Comparison of ENCODE assay signal across 24 cellular contexts in the genomic region with DNA sequence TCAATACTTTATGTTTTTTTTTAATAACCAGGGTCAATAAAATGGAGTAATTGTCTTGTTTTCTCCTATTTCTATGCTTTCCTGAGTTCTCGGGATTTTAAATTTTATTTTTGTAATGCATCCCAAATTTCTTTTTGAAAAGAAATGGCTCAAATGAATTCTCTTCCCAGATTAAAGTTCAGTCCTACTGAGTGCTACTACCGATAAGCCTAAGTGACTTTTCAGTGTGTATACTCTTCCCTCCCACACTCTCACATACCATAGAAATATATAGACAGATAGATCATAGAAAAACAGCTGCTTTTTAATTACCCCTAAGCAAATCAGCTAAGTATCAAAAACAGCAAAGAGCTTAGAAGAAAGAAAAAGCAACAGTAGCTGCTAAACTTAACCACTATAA. TPM values are rescaled to one million over a fixed set of nuclear protein-coding genes. Genes with fewer than 3 reads are reported as not detected.
DNase-seq lines count a peak whose midpoint lies in the region; ATAC-seq and TF ChIP-seq lines count a peak whose summit lies in the region.
"Had no signal": no experiment of that assay in that cellular context is flagged by ENCODE, and none has a peak within 500 bp of the region (broad histone marks: within the 10 kb centered on the region; RNA-seq: fewer than 3 reads in every experiment).

No MANE protein-coding gene starts in this region.

- DNase-seq in Karpas-422 (no peak), activated B cell treated with CpG ODN at 0.5 μM for 24 hours (no peak), lower lobe of right lung (no peak), ascending aorta (ENCODE audit: low spot score in 2 of 2) (no peak), SKM-1 treated with dmso at 0.1 percent for 144 hours (lab: John Stamatoyannopoulos, UW; ENCODE audit: unreplicated experiment) (no peak)
- no peak for DNase-seq in naive thymus-derived CD8-positive, alpha-beta T cell
- DNase-seq in stimulated activated CD4-positive, alpha-beta T cell treated with anti-CD3 and anti-CD28 coated beads, Interleukin-4, amount 100 ng/mL, for 4 hours, result no peak
- DNase-seq: AML-193; DMS 273 treated with DMSO at 0.1 percent for 48 hours; GF-D8; left ventricle myocardium inferior; NCI-H187 treated with DMSO at 0.1 percent for 48 hours; NCI-H345; pancreas; SHP77; sigmoid colon; stimulated activated CD4-positive, alpha-beta T cell treated with anti-CD3 and anti-CD28 coated beads, Interleukin-2, amount 100 ng/mL, for 24 hours; stomach had no signal

- CTCF ChIA-PET in activated B cell treated with CpG ODN at 0.5 μM for 24 hours (lab: Charles Lee), result no interaction called here

- peaks cover 0 to 5% (median 0%) of the 10 kb centered on the region in 11 experiments; a peak in 4 of 22 replicates for H3K36me3 ChIP-seq in BLaER1 treated with 17β-estradiol and CSF1 and Interleukin-3, amounts not matched to agents 10 nM and 100 nM
- peaks cover 5% of the 10 kb centered on the region; the same call in 1 of the 2 replicates for H3K36me3 ChIP-seq in Karpas-422 (ENCODE audit: insufficient read depth, low read length)
- no peaks in the 10 kb centered on the region for H3K36me3 ChIP-seq in lower lobe of right lung
- H3K36me3 ChIP-seq in ascending aorta, result no peaks in the 10 kb centered on the region
- H3K36me3 ChIP-seq: cardiac muscle cell, gastroesophageal sphincter, left ventricle myocardium inferior, pancreas, sigmoid colon, stomach had no signal

- no peaks in the 10 kb centered on the region for H3K9me3 ChIP-seq in BLaER1 treated with 17β-estradiol and CSF1 and Interleukin-3, amounts not matched to agents 10 nM and 100 nM (replicated peaks in 1 of 11)
- H3K9me3 ChIP-seq in Karpas-422 (ENCODE audit: low read length) (no peaks in the 10 kb centered on the region), lower lobe of right lung (no peaks in the 10 kb centered on the region), ascending aorta (no peaks in the 10 kb centered on the region)
- H3K9me3 ChIP-seq: gastroesophageal sphincter, left ventricle myocardium inferior, pancreas, sigmoid colon, stomach had no signal

- H2AFZ ChIP-seq in Karpas-422 (ENCODE audit: low read length), result no peak overlapping the region

- H3K79me2 ChIP-seq in Karpas-422 (ENCODE audit: low read length), result peaks cover 24% of the 10 kb centered on the region

- no peaks in the 10 kb centered on the region for H3K9me3 Mint-ChIP-seq in activated B cell treated with CpG ODN at 0.5 μM for 24 hours
- H3K9me3 Mint-ChIP-seq in naive thymus-derived CD8-positive, alpha-beta T cell, result no peaks in the 10 kb centered on the region
- H3K9me3 Mint-ChIP-seq: activated T-helper 17 cell treated with anti-CD3 and anti-CD28 coated beads, Interleukin-2, amount 50 U/mL, for 72 hours had no signal

- peak overlapping the region in 9 of 11 experiments; percentile 79 to 96 (median 86); a peak in 15 of 22 replicates for H3K4me2 ChIP-seq in BLaER1 treated with 17β-estradiol and CSF1 and Interleukin-3, amounts not matched to agents 10 nM and 100 nM
- peak overlapping the region; percentile 86 for H3K4me2 ChIP-seq in Karpas-422 (ENCODE audit: low read depth, low read length, poor library complexity, severe bottlenecking)

- no peaks in the 10 kb centered on the region for H3K27me3 Mint-ChIP-seq in activated B cell treated with CpG ODN at 0.5 μM for 24 hours
- H3K27me3 Mint-ChIP-seq in naive thymus-derived CD8-positive, alpha-beta T cell, result no peaks in the 10 kb centered on the region
- H3K27me3 Mint-ChIP-seq: activated T-helper 17 cell treated with anti-CD3 and anti-CD28 coated beads, Interleukin-2, amount 50 U/mL, for 72 hours had no signal

- peaks cover 30% of the 10 kb centered on the region for H3K4me1 Mint-ChIP-seq in activated B cell treated with CpG ODN at 0.5 μM for 24 hours
- peaks cover 8 to 32% (median 11%) of the 10 kb centered on the region in 4 donors for H3K4me1 Mint-ChIP-seq in naive thymus-derived CD8-positive, alpha-beta T cell

- ATAC-seq in activated B cell treated with CpG ODN at 0.5 μM for 24 hours (ENCODE audit: low read depth) (no peak), lower lobe of right lung (no peak)
- no peak for ATAC-seq in naive thymus-derived CD8-positive, alpha-beta T cell
- ATAC-seq: activated CD4-positive, CD25-positive, alpha-beta regulatory T cell treated with anti-CD3 and anti-CD28 coated beads, Interleukin-2, amount 50 U/mL, for 24 hours; activated T-helper 17 cell treated with anti-CD3 and anti-CD28 coated beads, Interleukin-2, amount 50 U/mL, for 72 hours; esophagus mucosa; gastroesophageal sphincter; pancreas had no signal

- peaks cover 11% of the 10 kb centered on the region for H3K36me3 Mint-ChIP-seq in activated B cell treated with CpG ODN at 0.5 μM for 24 hours (ENCODE audit: low read depth)
- H3K36me3 Mint-ChIP-seq in naive thymus-derived CD8-positive, alpha-beta T cell, result peaks cover 0 to 4% (median 0%) of the 10 kb centered on the region in 3 donors

- peak overlapping the region; percentile 60 for H3K4me3 Mint-ChIP-seq in activated B cell treated with CpG ODN at 0.5 μM for 24 hours
- H3K4me3 Mint-ChIP-seq in naive thymus-derived CD8-positive, alpha-beta T cell, result peak overlapping the region in 6 of 10 donors; percentile 16 to 73 (median 38)
- H3K4me3 Mint-ChIP-seq: activated T-helper 17 cell treated with anti-CD3 and anti-CD28 coated beads, Interleukin-2, amount 50 U/mL, for 72 hours had no signal

- H3K27me3 ChIP-seq in BLaER1 treated with 17β-estradiol and CSF1 and Interleukin-3, amounts not matched to agents 10 nM and 100 nM, result no peaks in the 10 kb centered on the region
- H3K27me3 ChIP-seq in Karpas-422 (ENCODE audit: low read length), result no peaks in the 10 kb centered on the region
- H3K27me3 ChIP-seq in lower lobe of right lung (ENCODE audit: low read depth), result no peaks in the 10 kb centered on the region
- no peaks in the 10 kb centered on the region for H3K27me3 ChIP-seq in ascending aorta
- H3K27me3 ChIP-seq: gastroesophageal sphincter, pancreas, sigmoid colon, stomach had no signal

- no peak overlapping the region for H3K27ac Mint-ChIP-seq in activated B cell treated with CpG ODN at 0.5 μM for 24 hours
- peak overlapping the region in 1 of 10 donors; percentile 12 for H3K27ac Mint-ChIP-seq in naive thymus-derived CD8-positive, alpha-beta T cell
- H3K27ac Mint-ChIP-seq: activated T-helper 17 cell treated with anti-CD3 and anti-CD28 coated beads, Interleukin-2, amount 50 U/mL, for 72 hours had no signal

- TF ChIP-seq CTCF in activated B cell treated with CpG ODN at 0.5 μM for 24 hours (IDR thresholded peaks at IDR 0.05) (no peak), lower lobe of right lung (IDR thresholded peaks at IDR 0.05) (no peak), ascending aorta (IDR thresholded peaks at IDR 0.05) (no peak)

- H3K9me2 ChIP-seq in Karpas-422 (replicated peaks; ENCODE audit: insufficient read depth, low read length), result no peaks in the 10 kb centered on the region

- intact Hi-C loops in activated B cell treated with CpG ODN at 0.5 μM for 24 hours (cut with micrococcal nuclease) (loop anchor here (5.0 kb wide), 2 partner anchors 35 to 145 kb away; no protein-coding TSS in a partner anchor), lower lobe of right lung (cut with DNase I) (no loop called here), ascending aorta (cut with DNase I) (loop anchor here (5.0 kb wide), 1 partner anchor 360 kb away; a partner anchor contains a TSS)

- H3K4me3 ChIP-seq in BLaER1 treated with 17β-estradiol and CSF1 and Interleukin-3, amounts not matched to agents 10 nM and 100 nM, result no peak overlapping the region
- H3K4me3 ChIP-seq in Karpas-422 (ENCODE audit: low read length) (no peak overlapping the region), lower lobe of right lung (no peak overlapping the region), ascending aorta (no peak overlapping the region)

- H3K9ac ChIP-seq in BLaER1 treated with 17β-estradiol and CSF1 and Interleukin-3, amounts not matched to agents 10 nM and 100 nM, result no peak overlapping the region
- H3K9ac ChIP-seq in Karpas-422 (ENCODE audit: low read length), result no peak overlapping the region

- no peak overlapping the region for H3K27ac ChIP-seq in BLaER1 treated with 17β-estradiol and CSF1 and Interleukin-3, amounts not matched to agents 10 nM and 100 nM
- H3K27ac ChIP-seq in Karpas-422 (ENCODE audit: low read length) (no peak overlapping the region), lower lobe of right lung (no peak overlapping the region), ascending aorta (no peak overlapping the region)
- H3K27ac ChIP-seq: cardiac muscle cell, sigmoid colon had no signal

- peaks cover 10 to 27% (median 17%) of the 10 kb centered on the region in 11 experiments; a peak in 20 of 22 replicates for H4K20me1 ChIP-seq in BLaER1 treated with 17β-estradiol and CSF1 and Interleukin-3, amounts not matched to agents 10 nM and 100 nM
- H4K20me1 ChIP-seq in Karpas-422 (ENCODE audit: insufficient read depth, low read depth, low read length), result peaks cover 19% of the 10 kb centered on the region

- H3K4me1 ChIP-seq in BLaER1 treated with 17β-estradiol and CSF1 and Interleukin-3, amounts not matched to agents 10 nM and 100 nM, result peaks cover 18 to 40% (median 34%) of the 10 kb centered on the region in 10 experiments
- peaks cover 32% of the 10 kb centered on the region for H3K4me1 ChIP-seq in Karpas-422 (ENCODE audit: low read length)
- peaks cover 15% of the 10 kb centered on the region for H3K4me1 ChIP-seq in lower lobe of right lung
- peaks cover 0 to 22% of the 10 kb centered on the region in 2 donors for H3K4me1 ChIP-seq in ascending aorta

- POLR2A ChIA-PET in activated B cell treated with CpG ODN at 0.5 μM for 24 hours (lab: Charles Lee), result interaction anchor here (0.6 to 3.1 kb wide), 4 partner anchors 8 to 211 kb away, joined by 3 to 21 read pairs (median 6); no protein-coding TSS in a partner anchor
- POLR2A ChIA-PET in naive thymus-derived CD8-positive, alpha-beta T cell (lab: Charles Lee), result no interaction called here

RNA-seq across cellular contexts. Expression of a gene that starts 1.5 kb away (rescaled TPM):
- total RNA-seq in Karpas-422 (2014; rRNA removed; shearing (Covaris generic); ENCODE audit: low replicate concordance), result 0.47 TPM in 1 of 2 replicates, not detected in the other
- total RNA-seq in activated B cell treated with CpG ODN at 0.5 μM for 24 hours, result 1.8 and 1.9 TPM in 2 replicates
- 1 to 10 TPM; 4.1 to 4.7 TPM for total RNA-seq in naive thymus-derived CD8-positive, alpha-beta T cell
- polyA plus RNA-seq in naive thymus-derived CD8-positive, alpha-beta T cell, result 10 to 100 TPM in 1 of 3 donors, 1 to 10 TPM in 2; 4.7 to 16.0 (median 7.1) TPM
- 6.7 TPM for total RNA-seq in lower lobe of right lung
- 6.3 TPM for total RNA-seq in ascending aorta

RNA-seq across cellular contexts. Expression of a gene that starts 2.3 kb away (rescaled TPM):
- 65.5 and 75.0 TPM in 2 replicates for total RNA-seq in Karpas-422 (2014; rRNA removed; shearing (Covaris generic); ENCODE audit: low replicate concordance)
- 54.0 and 54.8 TPM in 2 replicates for total RNA-seq in activated B cell treated with CpG ODN at 0.5 μM for 24 hours
- 10 to 100 TPM; 46.2 to 47.0 TPM for total RNA-seq in naive thymus-derived CD8-positive, alpha-beta T cell
- 10 to 100 TPM; 62.1 to 84.8 (median 65.4) TPM for polyA plus RNA-seq in naive thymus-derived CD8-positive, alpha-beta T cell
- total RNA-seq in lower lobe of right lung, result 49.5 TPM
- 55.6 TPM for total RNA-seq in ascending aorta
